ENCODE assay signal across 25 cellular contexts in genomic region chr10:3635248-3635647, GRCh38.
DNase-seq lines count a peak whose midpoint lies in the region; ATAC-seq and TF ChIP-seq lines count a peak whose summit lies in the region.
"Had no signal": no experiment of that assay in that cellular context is flagged by ENCODE, and none has a peak within 500 bp of the region (broad histone marks: within the 10 kb centered on the region; RNA-seq: fewer than 3 reads in every experiment).

No MANE protein-coding gene starts in this region.

- intact Hi-C loops in Calu3 (cut with micrococcal nuclease; ENCODE audit: unreplicated experiment) (loop anchor here (5.0 to 10.0 kb wide), 3 partner anchors 120 to 168 kb away; no protein-coding TSS in a partner anchor), mammary epithelial cell (cut with micrococcal nuclease) (no loop called here), mucosa of descending colon (cut with DNase I, micrococcal nuclease) (no loop called here)

- H3K36me3 ChIP-seq in mammary epithelial cell (ENCODE audit: insufficient read depth, low read length) (no peaks in the 10 kb centered on the region), mucosa of descending colon (ENCODE audit: low read depth) (no peaks in the 10 kb centered on the region)
- H3K36me3 ChIP-seq: BE2C, gastrocnemius medialis, HAP-1, SJCRH30, vagina had no signal

- in situ Hi-C loops in mammary epithelial cell (cut with MboI; ENCODE audit: low sequenced_read_pairs in 2 of 2), result loop anchor here in 1 of 2 donors (10.0 kb wide), 1 partner anchor 130 kb away; no protein-coding TSS in a partner anchor

- H3K9me3 ChIP-seq in mammary epithelial cell (replicated peaks; ENCODE audit: insufficient read depth, low read length) (no peaks in the 10 kb centered on the region), mucosa of descending colon (no peaks in the 10 kb centered on the region)
- H3K9me3 ChIP-seq: BE2C, gastrocnemius medialis, HAP-1, SJCRH30, testis, vagina had no signal

- no peak for TF ChIP-seq CTCF in Calu3 (IDR thresholded peaks at IDR 0.05; ENCODE audit: unreplicated experiment)
- no peak for TF ChIP-seq CTCF in mammary epithelial cell (conservative IDR thresholded peaks at IDR 0.05 in 1 of 2, IDR thresholded peaks at IDR 0.05 in 1 of 2; ENCODE audit: extremely low read depth in 1 of 2, insufficient read depth in 1 of 2, low read depth in 1 of 2, low read length in 2 of 2)
- TF ChIP-seq CTCF in mucosa of descending colon (IDR thresholded peaks at IDR 0.05), result no peak

- DNase-seq in Calu3, result peak; percentile 49
- DNase-seq in NCI-H69 (lab: John Stamatoyannopoulos, UW), result peak; percentile 82
- no peak for DNase-seq in mammary epithelial cell
- no peak for DNase-seq in mucosa of descending colon
- DNase-seq in natural killer cell treated with Interleukin-12 subunit alpha and Interleukin-12 subunit beta and Interleukin-15 and Interleukin-18, amount 100 ng/mL, for 72 hours (ENCODE audit: low spot score), result no peak
- no peak for DNase-seq in NK-92 (lab: John Stamatoyannopoulos, UW; ENCODE audit: unreplicated experiment)
- DNase-seq in stimulated activated naive B cell treated with anti-CD40 and anti-IgM and Interleukin-4, amounts not matched to agents 10 μg/mL and 1 μg/mL and 100 μg/mL, for 72 hours, result no peak
- DNase-seq: activated CD8-positive, alpha-beta memory T cell treated with anti-CD3 and anti-CD28 coated beads for 24 hours; activated gamma-delta T cell; activated T-cell treated with anti-CD3 and anti-CD28 coated beads, Interleukin-2, amount 50 U/mL, for 1 hour; BE2C; effector CD4-positive, alpha-beta T cell; erythroblast; gastrocnemius medialis; hypothalamus; Kasumi-1; NCI-H2107; SJCRH30; testis had no signal

- peak; percentile 53 for ATAC-seq in mucosa of descending colon
- ATAC-seq in GM18907 (IDR thresholded peaks at IDR 0.05; ENCODE audit: unreplicated experiment), result no peak
- no peak for ATAC-seq in natural killer cell treated with Interleukin-12 subunit alpha and Interleukin-12 subunit beta and Interleukin-15 and Interleukin-18, amount 100 ng/mL, for 72 hours
- no peak for ATAC-seq in stimulated activated naive B cell treated with anti-CD40 and anti-IgM and Interleukin-4, amounts not matched to agents 10 μg/mL and 1 μg/mL and 100 μg/mL, for 72 hours (replicated peaks)
- ATAC-seq: gastrocnemius medialis; GM12878; stimulated activated memory B cell treated with anti-CD40 and anti-IgM and Interleukin-4, amounts not matched to agents 10 μg/mL and 1 μg/mL and 100 μg/mL, for 72 hours had no signal

- WGBS in mammary epithelial cell (ENCODE audit: low coverage, missing lambda C conversion rate), result 36% methylated on average over 5 of the region's 5 CpGs

- no peaks in the 10 kb centered on the region for H3K79me2 ChIP-seq in mammary epithelial cell (ENCODE audit: insufficient read depth, low read length)

- peaks cover 28% of the 10 kb centered on the region for H3K4me1 ChIP-seq in mammary epithelial cell (ENCODE audit: insufficient read depth, low read length)
- no peaks in the 10 kb centered on the region for H3K4me1 ChIP-seq in mucosa of descending colon (ENCODE audit: low read depth)
- H3K4me1 ChIP-seq: BE2C, gastrocnemius medialis, HAP-1, SJCRH30, testis, vagina had no signal

- H3K27ac ChIP-seq in mammary epithelial cell (ENCODE audit: insufficient read depth, low read depth, low read length), result peak overlapping the region; percentile 79
- H3K27ac ChIP-seq: gastrocnemius medialis, SJCRH30, testis, vagina had no signal

- H3K9me3 Mint-ChIP-seq in Calu3 (ENCODE audit: low read depth, unreplicated experiment), result no peaks in the 10 kb centered on the region
- no peaks in the 10 kb centered on the region for H3K9me3 Mint-ChIP-seq in natural killer cell treated with Interleukin-12 subunit alpha and Interleukin-12 subunit beta and Interleukin-15 and Interleukin-18, amount 100 ng/mL, for 72 hours
- H3K9me3 Mint-ChIP-seq in stimulated activated naive B cell treated with anti-CD40 and anti-IgM and Interleukin-4, amounts not matched to agents 10 μg/mL and 1 μg/mL and 100 μg/mL, for 72 hours, result no peaks in the 10 kb centered on the region
- H3K9me3 Mint-ChIP-seq: stimulated activated memory B cell treated with anti-CD40 and anti-IgM and Interleukin-4, amounts not matched to agents 10 μg/mL and 1 μg/mL and 100 μg/mL, for 72 hours; T-helper 1 cell treated with Interleukin-12 subunit alpha and Interleukin-12 subunit beta and Interleukin-4 antibody, amounts not matched to agents 30 μg/mL and 1 μg/mL, for 36 hours had no signal

- peaks cover 62% of the 10 kb centered on the region for H3K4me1 Mint-ChIP-seq in Calu3 (ENCODE audit: low read depth, unreplicated experiment)
- peaks cover 7% of the 10 kb centered on the region in 2 donors for H3K4me1 Mint-ChIP-seq in natural killer cell treated with Interleukin-12 subunit alpha and Interleukin-12 subunit beta and Interleukin-15 and Interleukin-18, amount 100 ng/mL, for 72 hours (ENCODE audit: low read depth in 2 of 2)
- peaks cover 0 to 3% of the 10 kb centered on the region in 2 donors for H3K4me1 Mint-ChIP-seq in stimulated activated naive B cell treated with anti-CD40 and anti-IgM and Interleukin-4, amounts not matched to agents 10 μg/mL and 1 μg/mL and 100 μg/mL, for 72 hours
- H3K4me1 Mint-ChIP-seq: stimulated activated memory B cell treated with anti-CD40 and anti-IgM and Interleukin-4, amounts not matched to agents 10 μg/mL and 1 μg/mL and 100 μg/mL, for 72 hours had no signal

- H3K9ac ChIP-seq in mammary epithelial cell (ENCODE audit: insufficient read depth, low read length), result peak overlapping the region; percentile 70

- peak overlapping the region; percentile 89 for H3K27ac Mint-ChIP-seq in Calu3 (ENCODE audit: unreplicated experiment)
- H3K27ac Mint-ChIP-seq in natural killer cell treated with Interleukin-12 subunit alpha and Interleukin-12 subunit beta and Interleukin-15 and Interleukin-18, amount 100 ng/mL, for 72 hours, result no peak overlapping the region
- H3K27ac Mint-ChIP-seq in stimulated activated naive B cell treated with anti-CD40 and anti-IgM and Interleukin-4, amounts not matched to agents 10 μg/mL and 1 μg/mL and 100 μg/mL, for 72 hours, result no peak overlapping the region
- H3K27ac Mint-ChIP-seq: stimulated activated memory B cell treated with anti-CD40 and anti-IgM and Interleukin-4, amounts not matched to agents 10 μg/mL and 1 μg/mL and 100 μg/mL, for 72 hours; T-helper 1 cell treated with Interleukin-12 subunit alpha and Interleukin-12 subunit beta and Interleukin-4 antibody, amounts not matched to agents 30 μg/mL and 1 μg/mL, for 36 hours had no signal

- CTCF ChIA-PET in Calu3 (lab: Charles Lee) (no interaction called here), mammary epithelial cell (lab: Charles Lee; ENCODE audit: low non-redundant PET) (no interaction called here)

- peak overlapping the region; percentile 42 for H3K4me2 ChIP-seq in mammary epithelial cell (ENCODE audit: insufficient read depth, low read depth, low read length)

- no peaks in the 10 kb centered on the region for H3K27me3 ChIP-seq in mammary epithelial cell (ENCODE audit: insufficient read depth, low read length)
- H3K27me3 ChIP-seq: BE2C, gastrocnemius medialis, SJCRH30, testis, vagina had no signal

- dilution Hi-C loops in mammary epithelial cell (cut with HindIII; ENCODE audit: low sequenced_read_pairs), result no loop called here

- H3K4me3 ChIP-seq in mammary epithelial cell (replicated peaks in 1 of 3; ENCODE audit: insufficient read depth in 1 of 3, low read depth in 2 of 3, low read length in 3 of 3), result no peak overlapping the region
- H3K4me3 ChIP-seq in mucosa of descending colon, result no peak overlapping the region
- H3K4me3 ChIP-seq: gastrocnemius medialis, GM12878, HAP-1, SJCRH30, testis, vagina had no signal

- H2AFZ ChIP-seq in mammary epithelial cell (ENCODE audit: low read depth, low read length), result peak overlapping the region; percentile 21

- no TSS peak for BruUV-seq in Calu3 (replicated peaks; lab: Mats Ljungman, UMichigan)
- BruUV-seq in mammary epithelial cell (replicated peaks; lab: Mats Ljungman, UMichigan), result TSS peak; percentile 49

- H4K20me1 ChIP-seq in mammary epithelial cell (ENCODE audit: insufficient read depth, low read length), result no peaks in the 10 kb centered on the region

- peak overlapping the region; percentile 59 for H3K4me3 Mint-ChIP-seq in Calu3 (ENCODE audit: low read depth, unreplicated experiment)
- no peak overlapping the region for H3K4me3 Mint-ChIP-seq in natural killer cell treated with Interleukin-12 subunit alpha and Interleukin-12 subunit beta and Interleukin-15 and Interleukin-18, amount 100 ng/mL, for 72 hours
- H3K4me3 Mint-ChIP-seq in stimulated activated naive B cell treated with anti-CD40 and anti-IgM and Interleukin-4, amounts not matched to agents 10 μg/mL and 1 μg/mL and 100 μg/mL, for 72 hours, result no peak overlapping the region
- H3K4me3 Mint-ChIP-seq: stimulated activated memory B cell treated with anti-CD40 and anti-IgM and Interleukin-4, amounts not matched to agents 10 μg/mL and 1 μg/mL and 100 μg/mL, for 72 hours; T-helper 1 cell treated with Interleukin-12 subunit alpha and Interleukin-12 subunit beta and Interleukin-4 antibody, amounts not matched to agents 30 μg/mL and 1 μg/mL, for 36 hours had no signal

- no peaks in the 10 kb centered on the region for H3K27me3 Mint-ChIP-seq in Calu3 (ENCODE audit: unreplicated experiment)
- H3K27me3 Mint-ChIP-seq in natural killer cell treated with Interleukin-12 subunit alpha and Interleukin-12 subunit beta and Interleukin-15 and Interleukin-18, amount 100 ng/mL, for 72 hours, result peaks cover 13 to 18% of the 10 kb centered on the region in 2 donors
- peaks cover 5 to 8% of the 10 kb centered on the region in 2 donors for H3K27me3 Mint-ChIP-seq in stimulated activated naive B cell treated with anti-CD40 and anti-IgM and Interleukin-4, amounts not matched to agents 10 μg/mL and 1 μg/mL and 100 μg/mL, for 72 hours
- H3K27me3 Mint-ChIP-seq: stimulated activated memory B cell treated with anti-CD40 and anti-IgM and Interleukin-4, amounts not matched to agents 10 μg/mL and 1 μg/mL and 100 μg/mL, for 72 hours had no signal

- H3K36me3 Mint-ChIP-seq in Calu3 (ENCODE audit: insufficient read depth, unreplicated experiment), result peaks cover 7% of the 10 kb centered on the region
- H3K36me3 Mint-ChIP-seq in natural killer cell treated with Interleukin-12 subunit alpha and Interleukin-12 subunit beta and Interleukin-15 and Interleukin-18, amount 100 ng/mL, for 72 hours, result no peaks in the 10 kb centered on the region
- H3K36me3 Mint-ChIP-seq in stimulated activated naive B cell treated with anti-CD40 and anti-IgM and Interleukin-4, amounts not matched to agents 10 μg/mL and 1 μg/mL and 100 μg/mL, for 72 hours, result no peaks in the 10 kb centered on the region
- H3K36me3 Mint-ChIP-seq: stimulated activated memory B cell treated with anti-CD40 and anti-IgM and Interleukin-4, amounts not matched to agents 10 μg/mL and 1 μg/mL and 100 μg/mL, for 72 hours had no signal

Comparison
In these comparisons a context has a peak if more than half of its experiments do, and no peak if none do; other contexts are left out.
1. DNase-seq: peak in Calu3 (single experiment) and NCI-H69 (single experiment); none in mammary epithelial cell (single experiment), mucosa of descending colon (0 of 3), natural killer cell treated with Interleukin-12 subunit alpha and Interleukin-12 subunit beta and Interleukin-15 and Interleukin-18, amount 100 ng/mL, for 72 hours (single experiment), NK-92 (single experiment) and stimulated activated naive B cell treated with anti-CD40 and anti-IgM and Interleukin-4, amounts not matched to agents 10 μg/mL and 1 μg/mL and 100 μg/mL, for 72 hours (single experiment).